Comparison of ENCODE assay signal across 17 cellular contexts in genomic region chr4:186852964-186853391, GRCh38.
DNase-seq lines count a peak whose midpoint lies in the region; ATAC-seq and TF ChIP-seq lines count a peak whose summit lies in the region.
"Had no signal": no experiment of that assay in that cellular context is flagged by ENCODE, and none has a peak within 500 bp of the region (broad histone marks: within the 10 kb centered on the region; RNA-seq: fewer than 3 reads in every experiment).

No MANE protein-coding gene starts in this region.

- ATAC-seq in HG02798 (IDR thresholded peaks at IDR 0.05; ENCODE audit: poor library complexity, unreplicated experiment) (peak; percentile 71), HG03565 (IDR thresholded peaks at IDR 0.05; ENCODE audit: unreplicated experiment) (peak; percentile 61)
- ATAC-seq in stimulated activated naive CD8-positive, alpha-beta T cell treated with anti-CD3 and anti-CD28 coated beads, Interleukin-15, amount 100 ng/mL, for 72 hours, result no peak
- ATAC-seq: PC-3 had no signal

- dilution Hi-C loops in mammary epithelial cell (cut with HindIII; ENCODE audit: low sequenced_read_pairs), result loop anchor here (5.0 kb wide), 1 partner anchor 71 kb away; no protein-coding TSS in a partner anchor

- TF ChIP-seq POLR2A in transverse colon (IDR thresholded peaks at IDR 0.05), result no peak

- DNase-seq in MCF 10A (ENCODE audit: unreplicated experiment), result no peak
- no peak for DNase-seq in mammary epithelial cell
- no peak for DNase-seq in transverse colon
- no peak for DNase-seq in stimulated activated naive CD8-positive, alpha-beta T cell treated with anti-CD3 and anti-CD28 coated beads, Interleukin-15, amount 100 ng/mL, for 72 hours
- no peak for DNase-seq in NCI-H2081 treated with DMSO at 0.1 percent for 48 hours (lab: John Stamatoyannopoulos, UW)
- no peak for DNase-seq in CD4-positive, alpha-beta memory T cell
- DNase-seq: 8988T; activated effector memory CD4-positive, alpha-beta T cell treated with Interleukin-2 at 50 U/mL for 16 hours; CD8-positive, alpha-beta memory T cell; NCI-H1092 treated with DMSO at 0.1 percent for 48 hours; NCI-H345; PC-3 had no signal

- no peaks in the 10 kb centered on the region for H3K36me3 ChIP-seq in mammary epithelial cell (ENCODE audit: insufficient read depth, low read length)
- H3K36me3 ChIP-seq in transverse colon, result no peaks in the 10 kb centered on the region
- no peaks in the 10 kb centered on the region for H3K36me3 ChIP-seq in CD4-positive, alpha-beta memory T cell (ENCODE audit: insufficient read depth, low read length)

- peaks cover 4% of the 10 kb centered on the region for H3K36me3 Mint-ChIP-seq in MCF 10A (ENCODE audit: insufficient read depth, unreplicated experiment)
- no peaks in the 10 kb centered on the region for H3K36me3 Mint-ChIP-seq in CD4-positive, alpha-beta memory T cell
- H3K36me3 Mint-ChIP-seq: CD8-positive, alpha-beta memory T cell; type B pancreatic cell had no signal

- in situ Hi-C loops in mammary epithelial cell (cut with MboI; ENCODE audit: low sequenced_read_pairs in 2 of 2) (no loop called here), transverse colon (cut with MboI; ENCODE audit: low pct_ligation_motif_present in 1 of 4, low pct_unique_long_range_greater_than_20kb in 1 of 4, low sequenced_read_pairs in 3 of 4) (no loop called here)

- 100% methylated on average over 1 of the region's 1 CpG for WGBS in mammary epithelial cell (ENCODE audit: low coverage, missing lambda C conversion rate)
- WGBS in transverse colon (ENCODE audit: low coverage in 1 of 2), 2 donors, result 18 to 34% methylated on average over 1 of the region's 1 CpG

- POLR2A ChIA-PET in MCF 10A (lab: Yijun Ruan, JAX), result no interaction called here
- POLR2A ChIA-PET in CD4-positive, alpha-beta memory T cell (lab: Charles Lee; ENCODE audit: partially characterized antibody), result no interaction called here

- no peak overlapping the region for H3K4me3 Mint-ChIP-seq in MCF 10A (ENCODE audit: unreplicated experiment)
- no peak overlapping the region for H3K4me3 Mint-ChIP-seq in stimulated activated naive CD8-positive, alpha-beta T cell treated with anti-CD3 and anti-CD28 coated beads, Interleukin-15, amount 100 ng/mL, for 72 hours
- no peak overlapping the region for H3K4me3 Mint-ChIP-seq in CD4-positive, alpha-beta memory T cell
- H3K4me3 Mint-ChIP-seq: CD8-positive, alpha-beta memory T cell; mesothelial cell of epicardium; type B pancreatic cell had no signal

- H2AFZ ChIP-seq in mammary epithelial cell (ENCODE audit: low read depth, low read length), result no peak overlapping the region

- H3K4me1 Mint-ChIP-seq in MCF 10A (ENCODE audit: insufficient read depth, unreplicated experiment), result peaks cover 7% of the 10 kb centered on the region
- no peaks in the 10 kb centered on the region for H3K4me1 Mint-ChIP-seq in stimulated activated naive CD8-positive, alpha-beta T cell treated with anti-CD3 and anti-CD28 coated beads, Interleukin-15, amount 100 ng/mL, for 72 hours
- H3K4me1 Mint-ChIP-seq in CD4-positive, alpha-beta memory T cell, result no peaks in the 10 kb centered on the region
- H3K4me1 Mint-ChIP-seq: CD8-positive, alpha-beta memory T cell; mesothelial cell of epicardium had no signal

- H3K79me2 ChIP-seq in mammary epithelial cell (ENCODE audit: insufficient read depth, low read length), result no peaks in the 10 kb centered on the region

- TF ChIP-seq CTCF in MCF 10A (IDR thresholded peaks at IDR 0.05; ENCODE audit: unreplicated experiment) (no peak), mammary epithelial cell (conservative IDR thresholded peaks at IDR 0.05 in 1 of 2, IDR thresholded peaks at IDR 0.05 in 1 of 2; ENCODE audit: extremely low read depth in 1 of 2, insufficient read depth in 1 of 2, low read depth in 1 of 2, low read length in 2 of 2) (no peak), transverse colon (IDR thresholded peaks at IDR 0.05) (no peak)

- H3K27me3 ChIP-seq in mammary epithelial cell (ENCODE audit: insufficient read depth, low read length), result no peaks in the 10 kb centered on the region
- no peaks in the 10 kb centered on the region for H3K27me3 ChIP-seq in transverse colon
- H3K27me3 ChIP-seq in CD4-positive, alpha-beta memory T cell (ENCODE audit: insufficient read depth, low read length), result no peaks in the 10 kb centered on the region

- H3K9me3 ChIP-seq in mammary epithelial cell (replicated peaks; ENCODE audit: insufficient read depth, low read length) (peaks cover 10% of the 10 kb centered on the region), transverse colon (peaks cover 0 to 5% of the 10 kb centered on the region in 2 donors)
- H3K9me3 ChIP-seq in CD4-positive, alpha-beta memory T cell (ENCODE audit: control insufficient read depth in 1 of 2, low read length in 2 of 2), result no peaks in the 10 kb centered on the region

- H3K4me1 ChIP-seq in mammary epithelial cell (ENCODE audit: insufficient read depth, low read length) (peaks cover 9% of the 10 kb centered on the region), transverse colon (peaks cover 0 to 24% (median 2%) of the 10 kb centered on the region in 4 donors)
- no peaks in the 10 kb centered on the region for H3K4me1 ChIP-seq in CD4-positive, alpha-beta memory T cell (ENCODE audit: insufficient read depth, low read length)

- H3K27me3 Mint-ChIP-seq in MCF 10A (ENCODE audit: insufficient read depth, unreplicated experiment), result no peaks in the 10 kb centered on the region
- no peaks in the 10 kb centered on the region for H3K27me3 Mint-ChIP-seq in stimulated activated naive CD8-positive, alpha-beta T cell treated with anti-CD3 and anti-CD28 coated beads, Interleukin-15, amount 100 ng/mL, for 72 hours
- no peaks in the 10 kb centered on the region for H3K27me3 Mint-ChIP-seq in CD4-positive, alpha-beta memory T cell
- H3K27me3 Mint-ChIP-seq: CD8-positive, alpha-beta memory T cell; progenitor cell of endocrine pancreas; type B pancreatic cell had no signal

- no peak overlapping the region for H3K9ac ChIP-seq in mammary epithelial cell (ENCODE audit: insufficient read depth, low read length)

- H3K27ac Mint-ChIP-seq in MCF 10A (ENCODE audit: low read depth, unreplicated experiment), result peak overlapping the region; percentile 60
- no peak overlapping the region for H3K27ac Mint-ChIP-seq in stimulated activated naive CD8-positive, alpha-beta T cell treated with anti-CD3 and anti-CD28 coated beads, Interleukin-15, amount 100 ng/mL, for 72 hours
- no peak overlapping the region for H3K27ac Mint-ChIP-seq in CD4-positive, alpha-beta memory T cell
- H3K27ac Mint-ChIP-seq: CD8-positive, alpha-beta memory T cell; mesothelial cell of epicardium; progenitor cell of endocrine pancreas; type B pancreatic cell had no signal

- H3K4me2 ChIP-seq in mammary epithelial cell (ENCODE audit: insufficient read depth, low read depth, low read length), result no peak overlapping the region

- intact Hi-C loops in MCF 10A (cut with micrococcal nuclease), result no loop called here
- intact Hi-C loops in mammary epithelial cell (cut with micrococcal nuclease), result no loop called here
- intact Hi-C loops in transverse colon (cut with DNase I; ENCODE audit: low total_unique reads), result no loop called here
- intact Hi-C loops in CD4-positive, alpha-beta memory T cell (cut with micrococcal nuclease), result no loop called here

- CTCF ChIA-PET in MCF 10A (lab: Yijun Ruan, JAX) (interaction anchor here (0.6 to 0.7 kb wide), 2 partner anchors 127 to 181 kb away, joined by 3 read pairs; no protein-coding TSS in a partner anchor), mammary epithelial cell (lab: Charles Lee; ENCODE audit: low non-redundant PET) (no interaction called here)
- CTCF ChIA-PET in CD4-positive, alpha-beta memory T cell (lab: Charles Lee; ENCODE audit: partially characterized antibody), result no interaction called here

- BruUV-seq in MCF 10A (replicated peaks; lab: Mats Ljungman, UMichigan) (no TSS peak), mammary epithelial cell (replicated peaks; lab: Mats Ljungman, UMichigan) (no TSS peak)

- TF ChIP-seq EP300 in transverse colon (IDR thresholded peaks at IDR 0.05; ENCODE audit: low read depth), result no peak

- H3K9me3 Mint-ChIP-seq in MCF 10A (ENCODE audit: unreplicated experiment), result peaks cover 10% of the 10 kb centered on the region
- peaks cover 7 to 8% of the 10 kb centered on the region in 2 donors for H3K9me3 Mint-ChIP-seq in stimulated activated naive CD8-positive, alpha-beta T cell treated with anti-CD3 and anti-CD28 coated beads, Interleukin-15, amount 100 ng/mL, for 72 hours
- H3K9me3 Mint-ChIP-seq in CD4-positive, alpha-beta memory T cell, result peaks cover 0 to 13% (median 3%) of the 10 kb centered on the region in 8 donors

- no peak overlapping the region for H3K4me3 ChIP-seq in mammary epithelial cell (replicated peaks in 1 of 3; ENCODE audit: insufficient read depth in 1 of 3, low read depth in 2 of 3, low read length in 3 of 3)
- no peak overlapping the region for H3K4me3 ChIP-seq in transverse colon
- no peak overlapping the region for H3K4me3 ChIP-seq in CD4-positive, alpha-beta memory T cell (ENCODE audit: low read length in 2 of 2)

- no peaks in the 10 kb centered on the region for H4K20me1 ChIP-seq in mammary epithelial cell (ENCODE audit: insufficient read depth, low read length)

- H3K27ac ChIP-seq in mammary epithelial cell (ENCODE audit: insufficient read depth, low read depth, low read length) (no peak overlapping the region), transverse colon (peak overlapping the region; percentile 54 to 84 (median 76))
- H3K27ac ChIP-seq in CD4-positive, alpha-beta memory T cell (ENCODE audit: low read depth, low read length), result no peak overlapping the region

Comparison
In these comparisons a context has a peak if more than half of its experiments do, and no peak if none do; other contexts are left out.
1. H3K27ac ChIP-seq: peak in transverse colon (4 of 4); none in mammary epithelial cell (single experiment) and CD4-positive, alpha-beta memory T cell (single experiment).